Comparison of ENCODE assay signal across 24 cellular contexts in the genomic region with DNA sequence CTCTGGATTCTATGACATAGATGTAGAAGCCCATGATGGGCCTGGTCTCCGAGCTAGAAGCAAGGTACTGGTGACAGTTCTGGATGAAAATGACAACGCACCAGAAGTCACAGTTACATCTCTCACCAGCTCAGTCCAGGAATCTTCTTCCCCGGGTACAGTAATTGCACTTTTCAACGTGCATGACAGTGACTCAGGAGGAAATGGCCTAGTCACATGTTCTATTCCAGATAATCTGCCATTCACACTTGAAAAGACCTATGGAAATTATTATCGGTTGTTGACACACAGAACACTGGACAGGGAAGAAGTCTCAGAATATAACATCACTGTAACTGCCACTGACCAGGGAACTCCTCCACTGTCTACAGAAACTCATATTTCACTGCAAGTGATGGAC. TPM values are rescaled to one million over a fixed set of nuclear protein-coding genes. Genes with fewer than 3 reads are reported as not detected.
"Had no signal": no experiment of that assay in that cellular context is flagged by ENCODE, and none has a peak within 500 bp of the region (broad histone marks: within the 10 kb centered on the region; RNA-seq: fewer than 3 reads in every experiment).

No MANE protein-coding gene starts in this region.

- H3K4me3 ChIP-seq: lung, ovary, tibial nerve, uterus had no signal

- H3K36me3 Mint-ChIP-seq: stimulated activated effector memory CD8-positive, alpha-beta T cell treated with anti-CD3 and anti-CD28 coated beads, Interleukin-12 subunit alpha, Interleukin-12 subunit beta, amount 100 ng/mL, for 72 hours had no signal

- H3K27ac ChIP-seq: left ventricle myocardium inferior, ovary, spleen, tibial nerve, uterus had no signal

- H3K27me3 Mint-ChIP-seq: progenitor cell of endocrine pancreas, type B pancreatic cell had no signal

- H3K27me3 ChIP-seq: ovary, tibial nerve, uterus had no signal

- H3K27ac Mint-ChIP-seq: mesothelial cell of epicardium; naive B cell; natural killer cell; nephron progenitor cell; progenitor cell of endocrine pancreas; stimulated activated effector memory CD8-positive, alpha-beta T cell treated with anti-CD3 and anti-CD28 coated beads, Interleukin-12 subunit alpha, Interleukin-12 subunit beta, amount 100 ng/mL, for 72 hours; stimulated activated naive CD8-positive, alpha-beta T cell treated with anti-CD3 and anti-CD28 coated beads, Interleukin-15, Interleukin-2, amounts not matched to agents 100 ng/mL and 50 ng/mL, for 24 hours; type B pancreatic cell had no signal

- H3K4me1 Mint-ChIP-seq: mesothelial cell of epicardium, nephron progenitor cell had no signal

- ATAC-seq: natural killer cell; right cardiac atrium; sciatic nerve; stimulated activated effector memory CD8-positive, alpha-beta T cell treated with anti-CD3 and anti-CD28 coated beads, Interleukin-12 subunit alpha, Interleukin-12 subunit beta, amount 100 ng/mL, for 72 hours had no signal

- H3K4me1 ChIP-seq: spleen, tibial nerve, uterus had no signal

- DNase-seq: islet precursor cell; left ventricle myocardium inferior; mesendoderm; naive B cell; natural killer cell; nephron progenitor cell; ovary; retina; right cardiac atrium; small intestine; spleen; stimulated activated CD4-positive, alpha-beta T cell treated with anti-CD3 and anti-CD28 coated beads, Interleukin-4, amount 100 ng/mL, for 24 hours; stimulated activated naive CD4-positive, alpha-beta T cell; substantia nigra; uterus had no signal

- H3K36me3 ChIP-seq: ovary, spleen, uterus had no signal

- H3K4me3 Mint-ChIP-seq: mesothelial cell of epicardium; natural killer cell; nephron progenitor cell; stimulated activated effector memory CD8-positive, alpha-beta T cell treated with anti-CD3 and anti-CD28 coated beads, Interleukin-12 subunit alpha, Interleukin-12 subunit beta, amount 100 ng/mL, for 72 hours; stimulated activated naive CD8-positive, alpha-beta T cell treated with anti-CD3 and anti-CD28 coated beads, Interleukin-15, Interleukin-2, amounts not matched to agents 100 ng/mL and 50 ng/mL, for 24 hours; type B pancreatic cell had no signal

RNA-seq across cellular contexts. Expression of a gene that starts 6.2 kb away (rescaled TPM):
- total RNA-seq: mononuclear cell had no signal

RNA-seq across cellular contexts. Expression of a gene that starts 12.5 kb away (rescaled TPM):
- total RNA-seq: natural killer cell had no signal
